In the genomic region with DNA sequence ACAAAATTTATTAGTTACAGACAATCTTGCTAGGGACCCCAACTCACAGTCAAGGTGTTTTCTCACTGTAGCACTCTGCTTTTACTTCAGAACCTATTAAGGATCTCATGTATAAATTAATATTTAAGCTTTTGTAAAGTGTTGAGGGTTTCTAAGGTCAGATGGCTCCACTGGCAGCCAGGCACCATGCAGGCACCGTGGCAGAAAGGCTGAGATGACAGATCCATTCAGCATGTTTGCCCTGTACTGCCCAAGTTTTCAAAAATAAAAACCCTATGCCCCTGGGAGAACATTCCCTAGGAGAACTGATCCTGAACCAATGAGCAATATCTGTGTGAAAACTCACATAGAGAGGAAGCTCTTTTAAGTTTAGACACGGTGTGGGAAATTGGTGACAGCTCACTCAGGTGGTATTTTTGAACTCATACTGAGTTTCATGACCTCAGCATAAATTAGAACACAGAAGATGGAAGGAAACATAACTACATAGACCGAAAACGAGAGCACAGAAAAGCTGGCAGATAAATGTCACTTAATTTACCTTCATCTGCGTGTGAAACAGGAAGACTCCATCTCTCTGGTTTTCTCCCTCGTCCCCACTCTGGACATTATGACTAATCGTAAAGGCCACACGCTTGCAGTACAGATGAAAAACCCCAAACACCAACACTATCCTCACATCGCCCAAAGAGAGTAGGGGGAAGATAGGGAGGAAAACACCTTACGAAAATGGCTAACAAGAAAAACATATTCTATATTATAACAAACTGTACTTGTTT, we compare ENCODE assay signal across 8 cellular contexts.
DNase-seq lines count a peak whose midpoint lies in the region; ATAC-seq and TF ChIP-seq lines count a peak whose summit lies in the region.

No MANE protein-coding gene starts in this region.

- H3K4me3 ChIP-seq in PC-3 (ENCODE audit: low read length), result no peak overlapping the region

- no peaks in the 10 kb centered on the region for H3K9me2 ChIP-seq in PC-3 (replicated peaks; ENCODE audit: low read length)

- H3K27me3 ChIP-seq in PC-3 (ENCODE audit: low read length), result no peaks in the 10 kb centered on the region

- H2AFZ ChIP-seq in PC-3 (ENCODE audit: low read length), result no peak overlapping the region

- H3F3A ChIP-seq in PC-3 (ENCODE audit: low read length, unreplicated experiment), result no peaks in the 10 kb centered on the region

- POLR2A ChIA-PET in PC-3 (lab: Charles Lee; ENCODE audit: unreplicated experiment), result no interaction called here

- CTCF ChIA-PET in PC-3 (lab: Charles Lee), result no interaction called here

- DNase-seq in PC-3 (peak; percentile 12), Right ventricle myocardium superior (no peak), iPS-NIHi7 (ENCODE audit: extremely low spot score) (no peak), SHP77 treated with DMSO at 0.1 percent for 48 hours (lab: John Stamatoyannopoulos, UW) (no peak), HUDEP-2 (lab: John Stamatoyannopoulos, UW; ENCODE audit: unreplicated experiment in 76 of 76) (no peak)

- BruUV-seq in PC-3 (replicated peaks; lab: Mats Ljungman, UMichigan), result no TSS peak

- H3K4me3 Mint-ChIP-seq in nephron, result no peak overlapping the region

- ATAC-seq in GM19025 (IDR thresholded peaks at IDR 0.05; ENCODE audit: low read depth, unreplicated experiment) (peak; percentile 77), HG02759 (IDR thresholded peaks at IDR 0.05; ENCODE audit: unreplicated experiment) (peak; percentile 76), PC-3 (no peak), Right ventricle myocardium superior (ENCODE audit: poor library complexity) (no peak)

- no peaks in the 10 kb centered on the region for H3K79me2 ChIP-seq in PC-3 (ENCODE audit: low read length)

- no peaks in the 10 kb centered on the region for H3K27me3 Mint-ChIP-seq in nephron (ENCODE audit: low read depth)

- intact Hi-C loops in PC-3 (cut with micrococcal nuclease), result no loop called here
- intact Hi-C loops in Right ventricle myocardium superior (cut with DNase I), result no loop called here

- no peaks in the 10 kb centered on the region for H3K9me3 Mint-ChIP-seq in nephron

- peaks cover 6% of the 10 kb centered on the region for H3K4me1 Mint-ChIP-seq in nephron

- H3K9me3 ChIP-seq in PC-3 (ENCODE audit: low read length), result no peaks in the 10 kb centered on the region

- no peaks in the 10 kb centered on the region for H3K4me1 ChIP-seq in PC-3 (ENCODE audit: insufficient read depth, low read length)

- H3K27ac Mint-ChIP-seq in nephron, result peak overlapping the region; percentile 40 to 86 (median 60)

- H3K36me3 Mint-ChIP-seq in nephron (ENCODE audit: low read depth), result no peaks in the 10 kb centered on the region

- H3K9ac ChIP-seq in PC-3 (ENCODE audit: low read length), result no peak overlapping the region

- no peak overlapping the region for H3K27ac ChIP-seq in PC-3 (ENCODE audit: low read length)

- H3K36me3 ChIP-seq in PC-3 (ENCODE audit: low read depth, low read length), result no peaks in the 10 kb centered on the region

- no peak overlapping the region for H3K4me2 ChIP-seq in PC-3 (ENCODE audit: low read length)

- TF ChIP-seq CTCF in PC-3 (conservative IDR thresholded peaks at IDR 0.05; ENCODE audit: low read depth, low read length), result no peak
- no peak for TF ChIP-seq CTCF in nephron (IDR thresholded peaks at IDR 0.05; ENCODE audit: unreplicated experiment in 3 of 3)

- H4K20me1 ChIP-seq in PC-3 (ENCODE audit: low read length), result no peaks in the 10 kb centered on the region

Comparison
In these comparisons a context has a peak if more than half of its experiments do, and no peak if none do; other contexts are left out.
1. ATAC-seq: peak in GM19025 (single experiment) and HG02759 (single experiment); none in PC-3 (single experiment) and Right ventricle myocardium superior (single experiment).